ENCODE assay signal across 8 cellular contexts in genomic region chr14:49619273-49619672, GRCh38. TPM values are rescaled to one million over a fixed set of nuclear protein-coding genes. Genes with fewer than 3 reads are reported as not detected.
DNase-seq lines count a peak whose midpoint lies in the region; ATAC-seq and TF ChIP-seq lines count a peak whose summit lies in the region.
"Not testable (repeated sequence)": the region's sequence is repeated elsewhere in the genome, so short reads cannot be mapped to it uniquely, and the experiment has no call there.

No MANE protein-coding gene starts in this region.

- peak overlapping the region; percentile 97 for H3K4me3 Mint-ChIP-seq in activated CD4-positive, alpha-beta T cell treated with anti-CD3 and anti-CD28 coated beads, Interleukin-2, amount 10 ng/mL, durations not matched to agents 7 days and 5 days
- H3K4me3 Mint-ChIP-seq in MCF 10A (ENCODE audit: unreplicated experiment) (peak overlapping the region; percentile 99), memory B cell (peak overlapping the region; percentile 91), progenitor cell of endocrine pancreas (ENCODE audit: low read depth) (peak overlapping the region; percentile 95)

- POLR2A ChIA-PET in activated CD4-positive, alpha-beta T cell treated with anti-CD3 and anti-CD28 coated beads, Interleukin-2, amount 10 ng/mL, durations not matched to agents 7 days and 5 days (lab: Charles Lee): not testable (repeated sequence)
- POLR2A ChIA-PET in MCF 10A (lab: Yijun Ruan, JAX): interaction anchor here (1.0 to 8.1 kb wide), 10 partner anchors 9 to 1212 kb away, joined by 3 to 280 read pairs (median 12); partner anchors contain the start of genes DNAAF2, KLHDC2, LRR1 and NIN

- not testable (repeated sequence) for DNase-seq in DND-41; NB4 (ENCODE audit: low read depth); activated CD4-positive, alpha-beta T cell treated with anti-CD3 and anti-CD28 coated beads, Interleukin-2, amount 10 ng/mL, durations not matched to agents 7 days and 5 days; MCF 10A (ENCODE audit: unreplicated experiment); fibroblast of the aortic adventitia (ENCODE audit: low read depth); memory B cell (ENCODE audit: low spot score in 2 of 2); progenitor cell of endocrine pancreas (ENCODE audit: low spot score, unreplicated experiment); upper lobe of left lung

- peak overlapping the region; percentile 97 for H3K27ac Mint-ChIP-seq in activated CD4-positive, alpha-beta T cell treated with anti-CD3 and anti-CD28 coated beads, Interleukin-2, amount 10 ng/mL, durations not matched to agents 7 days and 5 days
- peak overlapping the region; percentile 99 for H3K27ac Mint-ChIP-seq in MCF 10A (ENCODE audit: low read depth, unreplicated experiment)
- peak overlapping the region; percentile 96 for H3K27ac Mint-ChIP-seq in memory B cell
- H3K27ac Mint-ChIP-seq in progenitor cell of endocrine pancreas: peak overlapping the region; percentile 99

- peaks cover 31% of the 10 kb centered on the region for H4K20me1 ChIP-seq in DND-41 (ENCODE audit: insufficient read depth, low read length)

- H3K27me3 ChIP-seq in DND-41 (ENCODE audit: insufficient read depth, low read length, poor library complexity); upper lobe of left lung: not testable (repeated sequence)

- H3K4me1 ChIP-seq in DND-41 (ENCODE audit: insufficient read depth, low read length) (peaks cover 51% of the 10 kb centered on the region), upper lobe of left lung (peaks cover 35 to 43% (median 39%) of the 10 kb centered on the region in 4 donors)

- H3K79me2 ChIP-seq in DND-41 (ENCODE audit: insufficient read depth, low read length): peaks cover 88% of the 10 kb centered on the region

- H3K27ac ChIP-seq in DND-41 (ENCODE audit: low read length) (peak overlapping the region; percentile 88), upper lobe of left lung (peak overlapping the region; percentile 91 to 97 (median 96))

- H3K27me3 Mint-ChIP-seq in activated CD4-positive, alpha-beta T cell treated with anti-CD3 and anti-CD28 coated beads, Interleukin-2, amount 10 ng/mL, durations not matched to agents 7 days and 5 days; MCF 10A (ENCODE audit: insufficient read depth, unreplicated experiment); memory B cell; progenitor cell of endocrine pancreas: not testable (repeated sequence)

- not testable (repeated sequence) for TF ChIP-seq EP300 in upper lobe of left lung (IDR thresholded peaks at IDR 0.05)

- not testable (repeated sequence) for BruUV-seq in MCF 10A (replicated peaks; lab: Mats Ljungman, UMichigan)

- CTCF ChIA-PET in activated CD4-positive, alpha-beta T cell treated with anti-CD3 and anti-CD28 coated beads, Interleukin-2, amount 10 ng/mL, durations not matched to agents 7 days and 5 days (lab: Charles Lee): interaction anchor here (0.6 to 2.7 kb wide), 3 partner anchors 11 to 507 kb away, joined by 4 to 12 read pairs (median 9); no protein-coding TSS in a partner anchor
- CTCF ChIA-PET in MCF 10A (lab: Yijun Ruan, JAX): not testable (repeated sequence)

- TF ChIP-seq CTCF in DND-41 (IDR thresholded peaks at IDR 0.05; ENCODE audit: borderline replicate concordance, extremely low read depth, low read length, poor library complexity, severe bottlenecking); NB4 (IDR thresholded peaks at IDR 0.05; ENCODE audit: low read depth, low read length); MCF 10A (IDR thresholded peaks at IDR 0.05; ENCODE audit: unreplicated experiment); fibroblast of the aortic adventitia (IDR thresholded peaks at IDR 0.05; ENCODE audit: insufficient read depth, low read length); progenitor cell of endocrine pancreas (IDR thresholded peaks at IDR 0.05; ENCODE audit: unreplicated experiment); upper lobe of left lung (IDR thresholded peaks at IDR 0.05): not testable (repeated sequence)

- H3K4me1 Mint-ChIP-seq in activated CD4-positive, alpha-beta T cell treated with anti-CD3 and anti-CD28 coated beads, Interleukin-2, amount 10 ng/mL, durations not matched to agents 7 days and 5 days: peaks cover 44% of the 10 kb centered on the region
- H3K4me1 Mint-ChIP-seq in MCF 10A (ENCODE audit: insufficient read depth, unreplicated experiment) (peaks cover 28% of the 10 kb centered on the region), memory B cell (peaks cover 22% of the 10 kb centered on the region), progenitor cell of endocrine pancreas (ENCODE audit: low read depth) (peaks cover 22% of the 10 kb centered on the region)

- H3K36me3 Mint-ChIP-seq in activated CD4-positive, alpha-beta T cell treated with anti-CD3 and anti-CD28 coated beads, Interleukin-2, amount 10 ng/mL, durations not matched to agents 7 days and 5 days (ENCODE audit: low read depth): peaks cover 66% of the 10 kb centered on the region
- H3K36me3 Mint-ChIP-seq in MCF 10A (ENCODE audit: insufficient read depth, unreplicated experiment) (peaks cover 57% of the 10 kb centered on the region), memory B cell (peaks cover 14% of the 10 kb centered on the region), progenitor cell of endocrine pancreas (ENCODE audit: insufficient read depth) (peaks cover 12% of the 10 kb centered on the region)

- not testable (repeated sequence) for TF ChIP-seq POLR2A in NB4 (IDR thresholded peaks at IDR 0.05; ENCODE audit: extremely low read depth, insufficient read length); upper lobe of left lung (IDR thresholded peaks at IDR 0.05)

- not testable (repeated sequence) for H2AFZ ChIP-seq in DND-41 (ENCODE audit: low read depth, low read length)

- H3K9me3 Mint-ChIP-seq in activated CD4-positive, alpha-beta T cell treated with anti-CD3 and anti-CD28 coated beads, Interleukin-2, amount 10 ng/mL, durations not matched to agents 7 days and 5 days; MCF 10A (ENCODE audit: unreplicated experiment); memory B cell; progenitor cell of endocrine pancreas (ENCODE audit: low read depth): not testable (repeated sequence)

- H3K36me3 ChIP-seq in DND-41 (ENCODE audit: insufficient read depth, low read length) (peaks cover 68% of the 10 kb centered on the region), upper lobe of left lung (peaks cover 4 to 24% (median 8%) of the 10 kb centered on the region in 4 donors)

- WGBS in upper lobe of left lung, 2 donors: 67 to 71% methylated on average over 19 of the region's 19 CpGs

- intact Hi-C loops in MCF 10A (cut with micrococcal nuclease): not testable (repeated sequence)

- not testable (repeated sequence) for ATAC-seq in DND-41 (ENCODE audit: insufficient read depth, low read depth); memory B cell (ENCODE audit: low read depth); upper lobe of left lung (ENCODE audit: low FRiP score in 2 of 2)

- H3K9ac ChIP-seq in DND-41 (ENCODE audit: low read depth, low read length): peak overlapping the region; percentile 87

- H3K4me3 ChIP-seq in DND-41 (ENCODE audit: low read depth in 1 of 2, low read length in 2 of 2): peak overlapping the region; percentile 67 to 72; a peak in 3 of 4 replicates
- H3K4me3 ChIP-seq in NB4 (ENCODE audit: low read depth, low read length): peak overlapping the region; percentile 85
- H3K4me3 ChIP-seq in fibroblast of the aortic adventitia (ENCODE audit: low read depth, low read length): peak overlapping the region; percentile 96
- H3K4me3 ChIP-seq in upper lobe of left lung: peak overlapping the region; percentile 56 to 98 (median 88)

- not testable (repeated sequence) for H3K9me3 ChIP-seq in DND-41 (ENCODE audit: insufficient read depth, low read length, severe bottlenecking); upper lobe of left lung

- peak overlapping the region; percentile 90 for H3K4me2 ChIP-seq in DND-41 (ENCODE audit: insufficient read depth, low read length)

RNA-seq across cellular contexts. Expression of gene RPL36AL, which starts 1.2 kb away (rescaled TPM):
- total RNA-seq in activated CD4-positive, alpha-beta T cell treated with anti-CD3 and anti-CD28 coated beads, Interleukin-2, amount 10 ng/mL, durations not matched to agents 7 days and 5 days: 100 to 1,000 TPM; 249 to 262 TPM
- 257 and 299 TPM in 2 replicates for total RNA-seq in MCF 10A (2022)
- total RNA-seq in fibroblast of the aortic adventitia (ENCODE audit: low replicate concordance): 180 and 525 TPM in 2 replicates
- 149 and 157 TPM in 2 replicates for total RNA-seq in progenitor cell of endocrine pancreas
- total RNA-seq in upper lobe of left lung: 100 to 1,000 TPM in 5 of 6 donors, 10 to 100 TPM in 1; 98.0 to 264 (median 171) TPM

RNA-seq across cellular contexts. Expression of gene MGAT2, which starts 1.3 kb away (rescaled TPM):
- total RNA-seq in activated CD4-positive, alpha-beta T cell treated with anti-CD3 and anti-CD28 coated beads, Interleukin-2, amount 10 ng/mL, durations not matched to agents 7 days and 5 days: 10 to 100 TPM; 53.1 to 57.3 TPM
- 43.8 and 44.3 TPM in 2 replicates for total RNA-seq in MCF 10A (2022)
- 76.9 and 103 TPM in 2 replicates for total RNA-seq in fibroblast of the aortic adventitia (ENCODE audit: low replicate concordance)
- 21.4 and 24.7 TPM in 2 replicates for total RNA-seq in progenitor cell of endocrine pancreas
- 10 to 100 TPM; 14.7 to 41.7 (median 25.5) TPM for total RNA-seq in upper lobe of left lung

RNA-seq across cellular contexts. Expression of gene DNAAF2, which starts 15.8 kb away (rescaled TPM):
- total RNA-seq in activated CD4-positive, alpha-beta T cell treated with anti-CD3 and anti-CD28 coated beads, Interleukin-2, amount 10 ng/mL, durations not matched to agents 7 days and 5 days: 1 to 10 TPM; 5.1 to 5.2 TPM
- total RNA-seq in MCF 10A (2022): 6.8 and 9.9 TPM in 2 replicates
- 10.5 and 24.9 TPM in 2 replicates for total RNA-seq in fibroblast of the aortic adventitia (ENCODE audit: low replicate concordance)
- total RNA-seq in progenitor cell of endocrine pancreas: 18.9 and 20.5 TPM in 2 replicates
- total RNA-seq in upper lobe of left lung: 10 to 100 TPM in 3 of 6 donors, 1 to 10 TPM in 3; 6.1 to 17.6 (median 9.6) TPM

RNA-seq across cellular contexts. Expression of gene LRR1, which starts 20.5 kb away (rescaled TPM):
- total RNA-seq in activated CD4-positive, alpha-beta T cell treated with anti-CD3 and anti-CD28 coated beads, Interleukin-2, amount 10 ng/mL, durations not matched to agents 7 days and 5 days: 10 to 100 TPM; 45.5 to 53.2 TPM
- 17.0 and 19.8 TPM in 2 replicates for total RNA-seq in MCF 10A (2022)
- total RNA-seq in fibroblast of the aortic adventitia (ENCODE audit: low replicate concordance): 10.6 and 33.4 TPM in 2 replicates
- total RNA-seq in progenitor cell of endocrine pancreas: 15.6 and 16.4 TPM in 2 replicates
- total RNA-seq in upper lobe of left lung: 10 to 100 TPM in 1 of 6 donors, 1 to 10 TPM in 5; 1.6 to 13.6 (median 8.1) TPM

RNA-seq across cellular contexts. Expression of gene RPS29, which starts 33.1 kb away (rescaled TPM):
- total RNA-seq in activated CD4-positive, alpha-beta T cell treated with anti-CD3 and anti-CD28 coated beads, Interleukin-2, amount 10 ng/mL, durations not matched to agents 7 days and 5 days: 1,000 to 10,000 TPM in 1 of 2 experiments, 100 to 1,000 TPM in 1; 860 to 1,679 TPM
- total RNA-seq in MCF 10A (2022): 1,499 and 1,837 TPM in 2 replicates
- total RNA-seq in fibroblast of the aortic adventitia (ENCODE audit: low replicate concordance): 822 and 5,262 TPM in 2 replicates
- 1,117 and 1,256 TPM in 2 replicates for total RNA-seq in progenitor cell of endocrine pancreas
- total RNA-seq in upper lobe of left lung: 1,000 to 10,000 TPM in 4 of 6 donors, 100 to 1,000 TPM in 2; 308 to 5,471 (median 1,242) TPM
